ENCODE assay signal across 30 cellular contexts in genomic region chr1:94894630-94895029, GRCh38.
"Had no signal": no experiment of that assay in that cellular context is flagged by ENCODE, and none has a peak within 500 bp of the region (broad histone marks: within the 10 kb centered on the region; RNA-seq: fewer than 3 reads in every experiment).

No MANE protein-coding gene starts in this region.

- H3K9me3 ChIP-seq: gastroesophageal sphincter, upper lobe of right lung had no signal

- H3K4me3 Mint-ChIP-seq: activated CD4-positive, alpha-beta memory T cell treated with anti-CD3 and anti-CD28 coated beads, Interleukin-2, amount 10 ng/mL, durations not matched to agents 7 days and 5 days; activated CD4-positive, alpha-beta T cell treated with anti-CD3 and anti-CD28 coated beads, Interleukin-2, amount 10 ng/mL, durations not matched to agents 24 days and 14 days; activated naive CD4-positive, alpha-beta T cell treated with anti-CD3 and anti-CD28 coated beads, Interleukin-2, amount 10 ng/mL, durations not matched to agents 7 days and 5 days; activated naive CD8-positive, alpha-beta T cell treated with anti-CD3 and anti-CD28 coated beads, Interleukin-2, amount 10 ng/mL, durations not matched to agents 7 days and 5 days; activated T-cell treated with anti-CD3 and anti-CD28 coated beads, Interleukin-2, amount 50 U/mL, for 24 hours; immature natural killer cell; naive thymus-derived CD8-positive, alpha-beta T cell; stimulated activated memory B cell treated with anti-CD40 and anti-IgM and Interleukin-4, amounts not matched to agents 10 μg/mL and 1 μg/mL and 100 μg/mL, for 72 hours; stimulated activated naive CD8-positive, alpha-beta T cell treated with anti-CD3 and anti-CD28 coated beads, Interleukin-15, amount 100 ng/mL, for 72 hours; T-helper 1 cell treated with Interleukin-12 subunit alpha and Interleukin-12 subunit beta and Interleukin-4 antibody, amounts not matched to agents 30 μg/mL and 1 μg/mL, for 36 hours had no signal

- H3K4me1 Mint-ChIP-seq: activated CD4-positive, alpha-beta memory T cell treated with anti-CD3 and anti-CD28 coated beads, Interleukin-2, amount 10 ng/mL, durations not matched to agents 7 days and 5 days; activated CD4-positive, alpha-beta T cell treated with anti-CD3 and anti-CD28 coated beads, Interleukin-2, amount 10 ng/mL, durations not matched to agents 24 days and 14 days; activated naive CD4-positive, alpha-beta T cell treated with anti-CD3 and anti-CD28 coated beads, Interleukin-2, amount 10 ng/mL, durations not matched to agents 7 days and 5 days; activated naive CD8-positive, alpha-beta T cell treated with anti-CD3 and anti-CD28 coated beads, Interleukin-2, amount 10 ng/mL, durations not matched to agents 7 days and 5 days; immature natural killer cell; stimulated activated memory B cell treated with anti-CD40 and anti-IgM and Interleukin-4, amounts not matched to agents 10 μg/mL and 1 μg/mL and 100 μg/mL, for 72 hours; stimulated activated naive CD8-positive, alpha-beta T cell treated with anti-CD3 and anti-CD28 coated beads, Interleukin-15, amount 100 ng/mL, for 72 hours had no signal

- H3K27me3 Mint-ChIP-seq: activated naive CD4-positive, alpha-beta T cell treated with anti-CD3 and anti-CD28 coated beads, Interleukin-2, amount 10 ng/mL, durations not matched to agents 7 days and 5 days; activated naive CD8-positive, alpha-beta T cell treated with anti-CD3 and anti-CD28 coated beads, Interleukin-2, amount 10 ng/mL, durations not matched to agents 7 days and 5 days; activated T-cell treated with anti-CD3 and anti-CD28 coated beads, Interleukin-2, amount 50 U/mL, for 24 hours; stimulated activated naive CD8-positive, alpha-beta T cell treated with anti-CD3 and anti-CD28 coated beads, Interleukin-15, amount 100 ng/mL, for 72 hours had no signal

- H3K27ac ChIP-seq: gastroesophageal sphincter, upper lobe of right lung, WERI-Rb-1 had no signal

- H3K27me3 ChIP-seq: gastroesophageal sphincter, upper lobe of right lung had no signal

- FAIRE-seq: bronchial epithelial cell, colon, kidney, TTC549 had no signal

- H3K4me3 ChIP-seq: gastroesophageal sphincter, skin epidermis, upper lobe of right lung had no signal

- H3K36me3 Mint-ChIP-seq: activated naive CD4-positive, alpha-beta T cell treated with anti-CD3 and anti-CD28 coated beads, Interleukin-2, amount 10 ng/mL, durations not matched to agents 7 days and 5 days; activated naive CD8-positive, alpha-beta T cell treated with anti-CD3 and anti-CD28 coated beads, Interleukin-2, amount 10 ng/mL, durations not matched to agents 7 days and 5 days; immature natural killer cell; stimulated activated memory B cell treated with anti-CD40 and anti-IgM and Interleukin-4, amounts not matched to agents 10 μg/mL and 1 μg/mL and 100 μg/mL, for 72 hours had no signal

- H3K9me3 Mint-ChIP-seq: activated CD4-positive, alpha-beta memory T cell treated with anti-CD3 and anti-CD28 coated beads, Interleukin-2, amount 10 ng/mL, durations not matched to agents 7 days and 5 days; activated CD4-positive, alpha-beta T cell treated with anti-CD3 and anti-CD28 coated beads, Interleukin-2, amount 10 ng/mL, durations not matched to agents 24 days and 14 days; activated naive CD4-positive, alpha-beta T cell treated with anti-CD3 and anti-CD28 coated beads, Interleukin-2, amount 10 ng/mL, durations not matched to agents 7 days and 5 days; activated naive CD8-positive, alpha-beta T cell treated with anti-CD3 and anti-CD28 coated beads, Interleukin-2, amount 10 ng/mL, durations not matched to agents 7 days and 5 days; activated T-cell treated with anti-CD3 and anti-CD28 coated beads, Interleukin-2, amount 50 U/mL, for 24 hours; immature natural killer cell; naive thymus-derived CD8-positive, alpha-beta T cell; stimulated activated memory B cell treated with anti-CD40 and anti-IgM and Interleukin-4, amounts not matched to agents 10 μg/mL and 1 μg/mL and 100 μg/mL, for 72 hours; stimulated activated naive CD8-positive, alpha-beta T cell treated with anti-CD3 and anti-CD28 coated beads, Interleukin-15, amount 100 ng/mL, for 72 hours; T-helper 1 cell treated with Interleukin-12 subunit alpha and Interleukin-12 subunit beta and Interleukin-4 antibody, amounts not matched to agents 30 μg/mL and 1 μg/mL, for 36 hours had no signal

- H3K27ac Mint-ChIP-seq: activated CD4-positive, alpha-beta memory T cell treated with anti-CD3 and anti-CD28 coated beads, Interleukin-2, amount 10 ng/mL, durations not matched to agents 7 days and 5 days; activated CD4-positive, alpha-beta T cell treated with anti-CD3 and anti-CD28 coated beads, Interleukin-2, amount 10 ng/mL, durations not matched to agents 24 days and 14 days; activated naive CD4-positive, alpha-beta T cell treated with anti-CD3 and anti-CD28 coated beads, Interleukin-2, amount 10 ng/mL, durations not matched to agents 7 days and 5 days; activated naive CD8-positive, alpha-beta T cell treated with anti-CD3 and anti-CD28 coated beads, Interleukin-2, amount 10 ng/mL, durations not matched to agents 7 days and 5 days; activated T-cell treated with anti-CD3 and anti-CD28 coated beads, Interleukin-2, amount 50 U/mL, for 24 hours; immature natural killer cell; stimulated activated memory B cell treated with anti-CD40 and anti-IgM and Interleukin-4, amounts not matched to agents 10 μg/mL and 1 μg/mL and 100 μg/mL, for 72 hours; stimulated activated naive CD8-positive, alpha-beta T cell treated with anti-CD3 and anti-CD28 coated beads, Interleukin-15, amount 100 ng/mL, for 72 hours; T-helper 1 cell treated with Interleukin-12 subunit alpha and Interleukin-12 subunit beta and Interleukin-4 antibody, amounts not matched to agents 30 μg/mL and 1 μg/mL, for 36 hours had no signal

- DNase-seq: activated CD4-positive, alpha-beta memory T cell treated with anti-CD3 and anti-CD28 coated beads, Interleukin-2, amount 10 ng/mL, durations not matched to agents 7 days and 5 days; activated CD4-positive, alpha-beta T cell treated with anti-CD3 and anti-CD28 coated beads, Interleukin-2, amount 10 ng/mL, durations not matched to agents 24 days and 14 days; activated CD4-positive, CD25-positive, alpha-beta regulatory T cell treated with anti-CD3 and anti-CD28 coated beads, Interleukin-2, amount 50 U/mL, for 72 hours; activated CD8-positive, alpha-beta memory T cell treated with anti-CD3 and anti-CD28 coated beads, Interleukin-2, amount 50 U/mL, for 48 hours; activated gamma-delta T cell; activated naive CD4-positive, alpha-beta T cell treated with anti-CD3 and anti-CD28 coated beads, Interleukin-2, amount 10 ng/mL, durations not matched to agents 7 days and 5 days; activated naive CD8-positive, alpha-beta T cell treated with anti-CD3 and anti-CD28 coated beads, Interleukin-2, amount 10 ng/mL, durations not matched to agents 7 days and 5 days; activated T-cell treated with anti-CD3 and anti-CD28 coated beads, Interleukin-2, amount 50 U/mL, for 24 hours; effector memory CD4-positive, alpha-beta T cell; hippocampal formation; immature natural killer cell; kidney; left colon; midbrain; naive thymus-derived CD8-positive, alpha-beta T cell; stimulated activated CD4-positive, alpha-beta T cell treated with anti-CD3 and anti-CD28 coated beads, Interleukin-1b, Interleukin-23, amount 100 ng/mL, for 48 hours; stimulated activated CD4-positive, alpha-beta T cell treated with anti-CD3 and anti-CD28 coated beads, Interleukin-4, amount 100 ng/mL, for 4 hours; stimulated activated CD8-positive, alpha-beta memory T cell treated with anti-CD3 and anti-CD28 coated beads, Interleukin-4, amount 100 ng/mL, for 48 hours; stimulated activated naive CD8-positive, alpha-beta T cell treated with anti-CD3 and anti-CD28 coated beads, Interleukin-15, amount 100 ng/mL, for 72 hours; substantia nigra; T-helper 9 cell; upper lobe of right lung; WERI-Rb-1 had no signal
